ENCODE assay signal across 8 cellular contexts in the genomic region with DNA sequence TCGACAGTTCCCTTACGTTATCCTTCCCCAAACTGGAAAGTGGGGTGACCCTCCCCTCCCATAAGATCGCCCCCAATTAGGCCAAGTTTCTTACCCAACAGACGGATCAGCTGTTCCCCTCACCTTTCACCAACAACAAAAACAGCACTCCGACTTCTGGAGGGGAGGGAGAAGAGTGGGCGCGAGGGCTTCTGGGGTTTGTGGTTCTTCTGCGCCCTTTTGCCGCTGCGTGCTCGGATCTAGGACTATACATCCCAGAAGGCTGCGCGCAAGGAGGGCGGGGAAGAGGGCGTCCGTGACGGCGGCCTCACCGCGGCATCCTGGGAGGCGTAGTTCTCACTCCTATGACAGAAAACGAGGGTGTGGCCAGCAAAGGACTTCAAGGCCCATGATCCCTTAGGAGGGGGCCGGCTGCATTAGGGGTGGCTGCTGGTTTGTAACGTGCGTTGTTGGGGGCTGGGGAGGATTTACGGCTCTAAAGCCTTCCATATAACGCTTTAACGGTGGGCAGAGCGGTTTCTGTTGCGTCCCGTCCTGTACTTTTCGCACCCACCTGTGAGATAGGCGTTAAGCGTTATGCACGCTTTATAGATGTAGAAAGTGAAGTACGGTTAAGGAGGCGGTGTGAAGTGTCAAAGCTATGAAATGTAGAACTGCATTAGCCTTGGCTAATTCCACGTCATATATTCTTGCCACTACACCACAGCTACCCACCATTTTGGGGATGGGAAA. TPM values are rescaled to one million over a fixed set of nuclear protein-coding genes. Genes with fewer than 3 reads are reported as not detected.
DNase-seq lines count a peak whose midpoint lies in the region; ATAC-seq, FAIRE-seq and TF ChIP-seq lines count a peak whose summit lies in the region.

A gene with protein sequence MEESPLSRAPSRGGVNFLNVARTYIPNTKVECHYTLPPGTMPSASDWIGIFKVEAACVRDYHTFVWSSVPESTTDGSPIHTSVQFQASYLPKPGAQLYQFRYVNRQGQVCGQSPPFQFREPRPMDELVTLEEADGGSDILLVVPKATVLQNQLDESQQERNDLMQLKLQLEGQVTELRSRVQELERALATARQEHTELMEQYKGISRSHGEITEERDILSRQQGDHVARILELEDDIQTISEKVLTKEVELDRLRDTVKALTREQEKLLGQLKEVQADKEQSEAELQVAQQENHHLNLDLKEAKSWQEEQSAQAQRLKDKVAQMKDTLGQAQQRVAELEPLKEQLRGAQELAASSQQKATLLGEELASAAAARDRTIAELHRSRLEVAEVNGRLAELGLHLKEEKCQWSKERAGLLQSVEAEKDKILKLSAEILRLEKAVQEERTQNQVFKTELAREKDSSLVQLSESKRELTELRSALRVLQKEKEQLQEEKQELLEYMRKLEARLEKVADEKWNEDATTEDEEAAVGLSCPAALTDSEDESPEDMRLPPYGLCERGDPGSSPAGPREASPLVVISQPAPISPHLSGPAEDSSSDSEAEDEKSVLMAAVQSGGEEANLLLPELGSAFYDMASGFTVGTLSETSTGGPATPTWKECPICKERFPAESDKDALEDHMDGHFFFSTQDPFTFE (minus strand): TSS at position 143 of the 732 bp plus-strand sequence. CDS start 2,210 bp downstream, outside the sequence.

- DNase-seq in BE2C = peak; percentile 98
- peak; percentile 99 for DNase-seq in GM19240 (ENCODE audit: insufficient read length, low spot score)
- DNase-seq in NCI-H526 (lab: John Stamatoyannopoulos, UW) = peak; percentile 98
- DNase-seq in activated CD4-positive, alpha-beta T cell treated with anti-CD3 and anti-CD28 coated beads for 48 hours = peak; percentile 97
- peak; percentile 99 for DNase-seq in kidney glomerular epithelial cell (lab: John Stamatoyannopoulos, UW)
- peak; percentile 85 to 87 for DNase-seq in stimulated activated CD4-positive, alpha-beta T cell treated with anti-CD3 and anti-CD28 coated beads, Interleukin-1b, Interleukin-23, amount 100 ng/mL, for 1 hour (ENCODE audit: low read depth in 2 of 2)

- no peak for TF ChIP-seq CTCF in BE2C (IDR thresholded peaks at IDR 0.05; ENCODE audit: low read depth, low read length)

- no peaks in the 10 kb centered on the region for H3K9me3 ChIP-seq in BE2C

- H3K36me3 ChIP-seq in BE2C = no peaks in the 10 kb centered on the region

- ATAC-seq in HG03460 (IDR thresholded peaks at IDR 0.05; ENCODE audit: unreplicated experiment) = peak; percentile 99

- peak; percentile 71 for FAIRE-seq in colon (lab: Jason Lieb, UNC)

- H3K4me1 ChIP-seq in BE2C = no peaks in the 10 kb centered on the region

- no peaks in the 10 kb centered on the region for H3K27me3 ChIP-seq in BE2C

- H3K4me3 ChIP-seq in BE2C (ENCODE audit: low read depth, low read length) = peak within 1 kb of the TSS; percentile 85

RNA-seq across cellular contexts. Expression of the gene that starts here (rescaled TPM):
- 13.1 TPM for polyA plus RNA-seq in BE2C (2012; ENCODE audit: insufficient read depth, insufficient read length, low read depth)

Comparison
In these comparisons a context has a peak if more than half of its experiments do, and no peak if none do; other contexts are left out.
1. Peak in every context shown above with its lines: DNase-seq, ATAC-seq and H3K4me3 ChIP-seq.